Comparison of ENCODE assay signal across 24 cellular contexts in the genomic region with DNA sequence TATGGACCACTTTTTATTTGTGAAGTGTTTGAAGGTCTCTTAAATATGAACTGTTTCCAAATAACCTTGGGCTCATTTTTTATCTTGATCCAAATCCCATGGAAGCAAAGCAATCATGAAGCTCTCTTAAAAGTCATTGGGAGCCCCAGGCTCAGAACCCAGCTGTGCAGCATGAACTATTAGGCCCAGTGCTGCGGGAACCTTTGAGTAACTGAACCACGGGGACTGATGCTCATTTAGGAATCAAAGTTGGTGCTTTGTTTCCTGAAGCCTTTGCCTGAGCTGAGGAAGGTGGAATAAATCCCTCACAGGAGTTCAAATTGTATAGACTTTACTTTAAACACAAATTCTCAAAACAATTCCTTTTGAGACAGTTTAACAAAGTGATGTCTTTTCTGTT.
"Had no signal": no experiment of that assay in that cellular context is flagged by ENCODE, and none has a peak within 500 bp of the region (broad histone marks: within the 10 kb centered on the region; RNA-seq: fewer than 3 reads in every experiment).

No MANE protein-coding gene starts in this region.

- H3K9me3 Mint-ChIP-seq: activated T-helper 1 cell treated with anti-CD3 and anti-CD28 coated beads, Interleukin-12 subunit alpha, Interleukin-12 subunit beta, Interleukin-2, Interleukin-4 antibody, amounts not matched to agents 30 ng/mL and 10 ng/mL and 1 ng/mL, durations not matched to agents 14 hours and 24 hours and 36 hours; dendritic cell treated with granulocyte-macrophage colony-stimulating factor and Interleukin-4, amounts not matched to agents 40 ng/mL and 50 ng/mL, for 4 days; effector memory CD8-positive, alpha-beta T cell; nephron progenitor cell; T-helper 2 cell treated with Interferon-gamma antibody and Interleukin-4, amounts not matched to agents 5 μg/mL and 100 μg/mL, for 36 hours had no signal

- H3K4me3 Mint-ChIP-seq: activated CD8-positive, alpha-beta T cell treated with anti-CD3 and anti-CD28 coated beads, Interleukin-2, amount 10 ng/mL, durations not matched to agents 7 days and 5 days; activated naive CD8-positive, alpha-beta T cell treated with anti-CD3 and anti-CD28 coated beads, Interleukin-2, amount 50 U/mL, for 24 hours; activated T-helper 1 cell treated with anti-CD3 and anti-CD28 coated beads, Interleukin-12 subunit alpha, Interleukin-12 subunit beta, Interleukin-2, Interleukin-4 antibody, amounts not matched to agents 30 ng/mL and 10 ng/mL and 1 ng/mL, durations not matched to agents 14 hours and 24 hours and 36 hours; dendritic cell treated with granulocyte-macrophage colony-stimulating factor and Interleukin-4, amounts not matched to agents 40 ng/mL and 50 ng/mL, for 4 days; effector memory CD8-positive, alpha-beta T cell; nephron progenitor cell; T-helper 2 cell treated with Interferon-gamma antibody and Interleukin-4, amounts not matched to agents 5 μg/mL and 100 μg/mL, for 36 hours had no signal

- H3K27me3 ChIP-seq: body of pancreas, esophagus muscularis mucosa, thyroid gland, upper lobe of right lung had no signal

- H3K9me3 ChIP-seq: body of pancreas, esophagus muscularis mucosa, thyroid gland, upper lobe of right lung had no signal

- H3K4me3 ChIP-seq: body of pancreas, esophagus muscularis mucosa, thyroid gland, upper lobe of right lung had no signal

- DNase-seq: activated CD4-positive, alpha-beta T cell treated with anti-CD3 and anti-CD28 coated beads, Interleukin-2, amount 50 U/mL, for 1 hour; activated CD4-positive, CD25-positive, alpha-beta regulatory T cell treated with anti-CD3 and anti-CD28 coated beads, Interleukin-2, amount 50 U/mL, for 72 hours; activated CD8-positive, alpha-beta T cell treated with anti-CD3 and anti-CD28 coated beads, Interleukin-2, amount 10 ng/mL, durations not matched to agents 7 days and 5 days; activated gamma-delta T cell; activated naive CD4-positive, alpha-beta T cell treated with anti-CD3 and anti-CD28 coated beads, Interleukin-2, amount 50 U/mL, for 16 hours; activated naive CD8-positive, alpha-beta T cell treated with anti-CD3 and anti-CD28 coated beads, Interleukin-2, amount 50 U/mL, for 24 hours; anterior cingulate cortex; body of pancreas; effector memory CD8-positive, alpha-beta T cell; glutamatergic neuron; hippocampal formation; islet precursor cell; left cardiac atrium; nephron progenitor cell; stimulated activated CD4-positive, alpha-beta T cell treated with anti-CD3 and anti-CD28 coated beads, Interleukin-2, amount 100 ng/mL, for 48 hours; stimulated activated naive CD4-positive, alpha-beta T cell treated with Interleukin-2 at 50 U/mL for 16 hours; thyroid gland; upper lobe of right lung had no signal

- H3K4me1 ChIP-seq: body of pancreas, thyroid gland, upper lobe of right lung had no signal

- H3K27ac ChIP-seq: body of pancreas, esophagus muscularis mucosa, thyroid gland, upper lobe of right lung, VCaP had no signal

- H3K27ac Mint-ChIP-seq: activated CD8-positive, alpha-beta T cell treated with anti-CD3 and anti-CD28 coated beads, Interleukin-2, amount 10 ng/mL, durations not matched to agents 7 days and 5 days; activated naive CD8-positive, alpha-beta T cell treated with anti-CD3 and anti-CD28 coated beads, Interleukin-2, amount 50 U/mL, for 24 hours; activated T-helper 1 cell treated with anti-CD3 and anti-CD28 coated beads, Interleukin-12 subunit alpha, Interleukin-12 subunit beta, Interleukin-2, Interleukin-4 antibody, amounts not matched to agents 30 ng/mL and 10 ng/mL and 1 ng/mL, durations not matched to agents 14 hours and 24 hours and 36 hours; dendritic cell treated with granulocyte-macrophage colony-stimulating factor and Interleukin-4, amounts not matched to agents 40 ng/mL and 50 ng/mL, for 4 days; effector memory CD8-positive, alpha-beta T cell; nephron progenitor cell; progenitor cell of endocrine pancreas; T-helper 2 cell treated with Interferon-gamma antibody and Interleukin-4, amounts not matched to agents 5 μg/mL and 100 μg/mL, for 36 hours had no signal

- H3K36me3 ChIP-seq: esophagus muscularis mucosa, thyroid gland, upper lobe of right lung had no signal
